ENCODE assay signal across 1 cellular context in the genomic region with DNA sequence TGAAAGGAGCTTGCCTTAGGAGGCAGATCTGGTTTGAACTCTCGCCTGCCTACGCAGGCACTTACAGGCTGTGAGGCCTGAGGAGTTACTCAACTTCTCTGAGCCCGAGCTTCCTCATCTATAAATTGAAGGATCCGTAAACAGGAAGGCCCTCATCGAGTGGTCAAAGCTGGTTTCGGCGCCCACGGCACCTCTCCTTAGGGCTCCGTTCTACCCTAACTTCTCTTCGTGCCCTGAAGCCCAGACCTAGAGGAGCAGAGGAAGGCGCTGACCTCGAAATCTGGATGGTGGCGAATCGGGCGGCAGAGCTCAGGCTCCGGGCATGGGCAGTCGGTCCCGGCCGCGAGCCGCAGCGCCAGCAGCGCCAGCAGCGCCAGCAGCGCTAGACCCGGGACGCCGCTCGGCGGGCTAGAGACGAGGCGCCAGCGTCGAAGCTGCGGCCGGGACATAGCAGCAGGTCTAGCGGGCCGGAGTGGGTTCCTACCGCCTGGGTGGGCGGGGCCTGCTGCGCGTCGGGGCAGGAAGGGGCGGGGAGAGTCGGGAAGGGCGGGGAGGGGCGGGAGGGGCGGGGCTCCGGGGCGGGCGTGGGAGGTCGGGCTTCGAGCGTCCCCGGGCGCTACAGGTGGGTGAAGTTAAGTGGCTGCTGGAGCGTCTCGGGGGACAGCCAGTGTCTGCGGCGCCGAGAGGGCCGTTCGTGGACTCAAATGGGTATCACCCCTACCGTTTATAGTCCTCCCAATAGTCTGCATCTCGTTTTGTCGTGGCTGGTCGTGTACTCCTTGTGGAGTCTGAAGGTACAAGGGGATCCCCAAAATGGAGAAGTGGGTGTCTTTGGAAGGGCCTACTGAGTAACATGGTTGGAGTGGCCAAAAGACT.
TF ChIP-seq lines count a peak whose summit lies in the region.

CTBS (minus strand) TSS at position 474 of the 876 bp plus-strand sequence; CDS start at position 449, 25 bp downstream.

TF ChIP-seq in K562, 482 proteins besides CTCF, POLR2A, EP300 and RAD21 (continued from another document and continues in another):
- TF ChIP-seq RBM22 (IDR thresholded peaks at IDR 0.05; ENCODE audit: low read depth, low read length, poor library complexity, severe bottlenecking) (no peak), ZNF586 (CRISPR knock-in tag; conservative IDR thresholded peaks at IDR 0.05) (no peak), PHB (CRISPR knock-in tag; IDR thresholded peaks at IDR 0.05) (0 out of 2 replicates have a peak, but pooled peaks have one; percentile 8), EP400 (IDR thresholded peaks at IDR 0.05) (peak; percentile 34; the same call in 1 of the 2 replicates), ARID3B (CRISPR knock-in tag; IDR thresholded peaks at IDR 0.05; ENCODE audit: borderline replicate concordance) (no peak), STAT5B (CRISPR knock-in tag; IDR thresholded peaks at IDR 0.05) (no peak), BCLAF1 (IDR thresholded peaks at IDR 0.05; ENCODE audit: borderline replicate concordance in 1 of 2, control insufficient read depth in 1 of 2, low read depth in 2 of 2, low read length in 1 of 2) (no peak), ZNF12 (CRISPR knock-in tag; IDR thresholded peaks at IDR 0.05) (0 out of 2 replicates have a peak, but pooled peaks have one; percentile 60), PHTF2 (CRISPR knock-in tag; IDR thresholded peaks at IDR 0.05) (no peak), ZNF717 (CRISPR knock-in tag; IDR thresholded peaks at IDR 0.05) (no peak), RCOR1 (IDR thresholded peaks at IDR 0.05; ENCODE audit: borderline replicate concordance in 1 of 2, low read depth in 2 of 2, low read length in 2 of 2) (0 out of 4 replicates have a peak, but pooled peaks of 1 of the 2 experiments have one; percentile 17), KDM2B (CRISPR knock-in tag; IDR thresholded peaks at IDR 0.05) (no peak), EWSR1 (IDR thresholded peaks at IDR 0.05; ENCODE audit: borderline replicate concordance, low read depth, partially characterized antibody) (no peak), ELF2 (CRISPR knock-in tag; IDR thresholded peaks at IDR 0.05) (no peak), TCF15 (CRISPR knock-in tag; IDR thresholded peaks at IDR 0.05) (no peak), TFE3 (CRISPR knock-in tag; IDR thresholded peaks at IDR 0.05) (no peak), ZFX (CRISPR knock-in tag; IDR thresholded peaks at IDR 0.05) (peak; percentile 94), HMG20B (CRISPR knock-in tag; IDR thresholded peaks at IDR 0.05) (no peak), ZNF134 (CRISPR knock-in tag; conservative IDR thresholded peaks at IDR 0.05) (no peak), CHD4 (IDR thresholded peaks at IDR 0.05; ENCODE audit: insufficient read depth, insufficient replicate concordance, low read depth, low read length, poor library complexity, severe bottlenecking) (peak; percentile 20), BCOR (IDR thresholded peaks at IDR 0.05) (no peak; the same call in none of the 2 replicates)
- TF ChIP-seq, protein P1, sequence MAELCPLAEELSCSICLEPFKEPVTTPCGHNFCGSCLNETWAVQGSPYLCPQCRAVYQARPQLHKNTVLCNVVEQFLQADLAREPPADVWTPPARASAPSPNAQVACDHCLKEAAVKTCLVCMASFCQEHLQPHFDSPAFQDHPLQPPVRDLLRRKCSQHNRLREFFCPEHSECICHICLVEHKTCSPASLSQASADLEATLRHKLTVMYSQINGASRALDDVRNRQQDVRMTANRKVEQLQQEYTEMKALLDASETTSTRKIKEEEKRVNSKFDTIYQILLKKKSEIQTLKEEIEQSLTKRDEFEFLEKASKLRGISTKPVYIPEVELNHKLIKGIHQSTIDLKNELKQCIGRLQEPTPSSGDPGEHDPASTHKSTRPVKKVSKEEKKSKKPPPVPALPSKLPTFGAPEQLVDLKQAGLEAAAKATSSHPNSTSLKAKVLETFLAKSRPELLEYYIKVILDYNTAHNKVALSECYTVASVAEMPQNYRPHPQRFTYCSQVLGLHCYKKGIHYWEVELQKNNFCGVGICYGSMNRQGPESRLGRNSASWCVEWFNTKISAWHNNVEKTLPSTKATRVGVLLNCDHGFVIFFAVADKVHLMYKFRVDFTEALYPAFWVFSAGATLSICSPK (IDR thresholded peaks at IDR 0.05; ENCODE audit: borderline replicate concordance): no peak
- TF ChIP-seq, protein P2, sequence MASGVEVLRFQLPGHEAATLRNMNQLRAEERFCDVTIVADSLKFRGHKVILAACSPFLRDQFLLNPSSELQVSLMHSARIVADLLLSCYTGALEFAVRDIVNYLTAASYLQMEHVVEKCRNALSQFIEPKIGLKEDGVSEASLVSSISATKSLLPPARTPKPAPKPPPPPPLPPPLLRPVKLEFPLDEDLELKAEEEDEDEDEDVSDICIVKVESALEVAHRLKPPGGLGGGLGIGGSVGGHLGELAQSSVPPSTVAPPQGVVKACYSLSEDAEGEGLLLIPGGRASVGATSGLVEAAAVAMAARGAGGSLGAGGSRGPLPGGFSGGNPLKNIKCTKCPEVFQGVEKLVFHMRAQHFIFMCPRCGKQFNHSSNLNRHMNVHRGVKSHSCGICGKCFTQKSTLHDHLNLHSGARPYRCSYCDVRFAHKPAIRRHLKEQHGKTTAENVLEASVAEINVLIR (CRISPR knock-in tag; IDR thresholded peaks at IDR 0.05): 0 out of 2 replicates have a peak, but pooled peaks have one; percentile 33
- TF ChIP-seq, protein P3, sequence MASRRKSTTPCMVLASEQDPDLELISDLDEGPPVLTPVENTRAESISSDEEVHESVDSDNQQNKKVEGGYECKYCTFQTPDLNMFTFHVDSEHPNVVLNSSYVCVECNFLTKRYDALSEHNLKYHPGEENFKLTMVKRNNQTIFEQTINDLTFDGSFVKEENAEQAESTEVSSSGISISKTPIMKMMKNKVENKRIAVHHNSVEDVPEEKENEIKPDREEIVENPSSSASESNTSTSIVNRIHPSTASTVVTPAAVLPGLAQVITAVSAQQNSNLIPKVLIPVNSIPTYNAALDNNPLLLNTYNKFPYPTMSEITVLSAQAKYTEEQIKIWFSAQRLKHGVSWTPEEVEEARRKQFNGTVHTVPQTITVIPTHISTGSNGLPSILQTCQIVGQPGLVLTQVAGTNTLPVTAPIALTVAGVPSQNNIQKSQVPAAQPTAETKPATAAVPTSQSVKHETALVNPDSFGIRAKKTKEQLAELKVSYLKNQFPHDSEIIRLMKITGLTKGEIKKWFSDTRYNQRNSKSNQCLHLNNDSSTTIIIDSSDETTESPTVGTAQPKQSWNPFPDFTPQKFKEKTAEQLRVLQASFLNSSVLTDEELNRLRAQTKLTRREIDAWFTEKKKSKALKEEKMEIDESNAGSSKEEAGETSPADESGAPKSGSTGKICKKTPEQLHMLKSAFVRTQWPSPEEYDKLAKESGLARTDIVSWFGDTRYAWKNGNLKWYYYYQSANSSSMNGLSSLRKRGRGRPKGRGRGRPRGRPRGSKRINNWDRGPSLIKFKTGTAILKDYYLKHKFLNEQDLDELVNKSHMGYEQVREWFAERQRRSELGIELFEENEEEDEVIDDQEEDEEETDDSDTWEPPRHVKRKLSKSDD (conservative IDR thresholded peaks at IDR 0.05; ENCODE audit: low read length): no peak
